In genomic region chr19:49817964-49818690, GRCh38 we compare ENCODE assay signal across 8 cellular contexts. TPM values are rescaled to one million over a fixed set of nuclear protein-coding genes. Genes with fewer than 3 reads are reported as not detected.
A peak's percentile ranks its signal among the peaks of the same experiment; 100 is the strongest.
DNase-seq lines count a peak whose midpoint lies in the region; ATAC-seq, FAIRE-seq and TF ChIP-seq lines count a peak whose summit lies in the region.

Gene MED25 (plus strand): TSS chr19:49818289. CDS start chr19:49818342, 53 bp downstream.

- H3K27ac ChIP-seq in keratinocyte (ENCODE audit: control insufficient read depth, insufficient read depth, low read length): peak within 1 kb of the TSS; percentile 99

- peak within 1 kb of the TSS; percentile 80 for H3K4me2 ChIP-seq in keratinocyte (ENCODE audit: control insufficient read depth, extremely low read depth, insufficient read depth, low read depth, low read length)

- FAIRE-seq in keratinocyte (lab: Jason Lieb, UNC): no peak

- no peaks in the 10 kb centered on the region for H4K20me1 ChIP-seq in keratinocyte (ENCODE audit: control insufficient read depth, extremely low read depth, insufficient read depth, low read length)

- peaks cover 18% of the 10 kb centered on the region for H3K4me1 ChIP-seq in keratinocyte (ENCODE audit: control insufficient read depth, extremely low read depth, insufficient read depth, low read length)

- H2AFZ ChIP-seq in keratinocyte (ENCODE audit: control insufficient read depth, low read length): peak within 1 kb of the TSS; percentile 98

- dilution Hi-C loops in keratinocyte (cut with MboI; ENCODE audit: extremely low pct_ligation_motif_present, low sequenced_read_pairs): no loop called here

- no peaks in the 10 kb centered on the region for H3K27me3 ChIP-seq in keratinocyte (ENCODE audit: control insufficient read depth, extremely low read depth, insufficient read depth, low read length)

- TF ChIP-seq CTCF in AG09309 (IDR thresholded peaks at IDR 0.05; ENCODE audit: control insufficient read depth, insufficient read depth, low read depth, low read length, missing control alignments) (no peak), keratinocyte (optimal IDR thresholded peaks at IDR 0.05 in 1 of 3, IDR thresholded peaks at IDR 0.05 in 1 of 3, conservative IDR thresholded peaks at IDR 0.05 in 1 of 3; ENCODE audit: extremely low read depth in 1 of 3, insufficient read depth in 2 of 3, low read length in 3 of 3) (peak in 2 of 3 experiments; percentile 8 to 32)

- no peaks in the 10 kb centered on the region for H3K9me3 ChIP-seq in keratinocyte (ENCODE audit: control insufficient read depth, low read depth, low read length)

- H3K79me2 ChIP-seq in keratinocyte (ENCODE audit: control insufficient read depth, insufficient read depth, low read length): peaks cover 29% of the 10 kb centered on the region

- peak within 1 kb of the TSS; percentile 88 for H3K4me3 ChIP-seq in AG09309 (ENCODE audit: control insufficient read depth, low read depth, low read length)
- H3K4me3 ChIP-seq in keratinocyte (ENCODE audit: control insufficient read depth in 2 of 3, extremely low read depth in 1 of 3, insufficient read depth in 2 of 3, low read depth in 1 of 3, low read length in 3 of 3): peak within 1 kb of the TSS; percentile 84 to 99 (median 98)

- ATAC-seq in GM18873 (IDR thresholded peaks at IDR 0.05; ENCODE audit: low FRiP score, unreplicated experiment) (peak; percentile 42), HG03159 (IDR thresholded peaks at IDR 0.05; ENCODE audit: unreplicated experiment) (peak; percentile 56)

- DNase-seq in AG09309 (ENCODE audit: low read depth) (peak; percentile 34), NCI-H2227 treated with DMSO at 0.1 percent for 48 hours (lab: John Stamatoyannopoulos, UW) (peak; percentile 88), cerebellar cortex (ENCODE audit: low spot score) (peak; percentile 90), keratinocyte (ENCODE audit: low read depth, low spot score) (no peak)
- DNase-seq in activated CD4-positive, CD25-positive, alpha-beta regulatory T cell treated with anti-CD3 and anti-CD28 coated beads, Interleukin-2, amount 50 U/mL, for 72 hours: peak; percentile 92
- peak; percentile 79 to 82 for DNase-seq in stimulated activated CD4-positive, alpha-beta T cell treated with anti-CD3 and anti-CD28 coated beads, Interleukin-15, amount 100 ng/mL, for 1 hour (ENCODE audit: low read depth in 1 of 2, low spot score in 1 of 2)

- peaks cover 3 to 6% of the 10 kb centered on the region in 2 experiments for H3K36me3 ChIP-seq in keratinocyte (ENCODE audit: control insufficient read depth in 2 of 2, extremely low read depth in 1 of 2, insufficient read depth in 2 of 2, low read length in 2 of 2)

- H3K9ac ChIP-seq in keratinocyte (ENCODE audit: control insufficient read depth, extremely low read depth, insufficient read depth, low read length): peak within 1 kb of the TSS; percentile 97

- no peaks in the 10 kb centered on the region for H3K9me1 ChIP-seq in keratinocyte (ENCODE audit: control insufficient read depth, extremely low read depth, insufficient read depth, low read length)

RNA-seq across cellular contexts. Expression of gene MED25, which starts in this region (rescaled TPM):
- polyA plus RNA-seq in keratinocyte: 12.5 to 37.0 TPM (median 13.9 TPM) in 3 replicates
- polyA plus RNA-seq in keratinocyte (2011; ENCODE audit: low read depth): 20.1 TPM
- polyA plus RNA-seq in keratinocyte (2011; cell fraction: cytosol; rRNA removed): 20.7 and 27.7 TPM in 2 replicates
- polyA plus RNA-seq in keratinocyte (2011; cell fraction: nucleus; rRNA removed): 58.1 and 61.4 TPM in 2 replicates
- 27.4 and 33.9 TPM in 2 replicates for polyA plus RNA-seq in keratinocyte (2012; ENCODE audit: low replicate concordance)
- polyA minus RNA-seq in keratinocyte: 22.8 to 132 TPM (median 30.2 TPM) in 3 replicates
- 34.0 TPM for polyA minus RNA-seq in keratinocyte (2011; cell fraction: cytosol; rRNA and poly(A)+ RNA removed)
- polyA minus RNA-seq in keratinocyte (2011; cell fraction: nucleus; rRNA and poly(A)+ RNA removed): 20.8 and 31.6 TPM in 2 replicates
